In the genomic region with DNA sequence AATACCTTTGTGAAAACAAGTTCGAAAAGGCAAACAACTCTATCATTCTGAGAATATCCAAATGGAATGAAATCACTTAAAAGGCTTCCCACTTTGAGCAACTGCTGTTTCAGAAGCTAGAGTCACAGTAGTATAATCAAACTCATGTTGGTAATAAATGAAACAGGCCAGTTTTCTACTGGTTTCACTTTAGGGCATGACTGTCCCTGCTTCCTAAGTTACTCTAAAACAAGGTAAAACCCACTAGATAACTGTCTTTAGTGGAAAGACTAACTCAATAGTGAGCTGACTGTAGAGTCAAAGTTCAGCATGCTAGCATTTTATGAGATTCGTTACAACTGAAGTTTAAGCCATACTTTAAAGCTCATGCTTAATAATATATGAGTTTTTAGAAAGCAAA, we compare ENCODE assay signal across 20 cellular contexts. TPM values are rescaled to one million over a fixed set of nuclear protein-coding genes. Genes with fewer than 3 reads are reported as not detected.
DNase-seq lines count a peak whose midpoint lies in the region; ATAC-seq, FAIRE-seq and TF ChIP-seq lines count a peak whose summit lies in the region.
"Had no signal": no experiment of that assay in that cellular context is flagged by ENCODE, and none has a peak within 500 bp of the region (broad histone marks: within the 10 kb centered on the region; RNA-seq: fewer than 3 reads in every experiment).

No MANE protein-coding gene starts in this region.

- no peak overlapping the region for H3K4me2 ChIP-seq in HepG2 (ENCODE audit: low read depth, low read length)
- H3K4me2 ChIP-seq: A549 had no signal

- intact Hi-C loops in activated CD4-positive, alpha-beta memory T cell treated with anti-CD3 and anti-CD28 coated beads for 36 hours (cut with micrococcal nuclease) = loop anchor here (1.0 kb wide), 1 partner anchor 49 kb away; no protein-coding TSS in a partner anchor
- intact Hi-C loops in HepG2 (cut with micrococcal nuclease; ENCODE audit: unreplicated experiment) (no loop called here), right lobe of liver (cut with DNase I) (loop anchor here in 1 of 2 donors (5.0 kb wide), 1 partner anchor 47 kb away; the partner anchor contains the start of genes FKBP15 and SLC31A1)

- no peak for TF ChIP-seq RAD21 in liver (IDR thresholded peaks at IDR 0.05)
- no peak for TF ChIP-seq RAD21 in HepG2 (CRISPR knock-in tag; IDR thresholded peaks at IDR 0.05)

- no peak for DNase-seq in activated CD4-positive, alpha-beta memory T cell treated with anti-CD3 and anti-CD28 coated beads for 36 hours
- DNase-seq in activated CD4-positive, alpha-beta memory T cell treated with anti-CD3 and anti-CD28 coated beads, Interleukin-2, amount 10 ng/mL, durations not matched to agents 7 days and 5 days = no peak
- DNase-seq in HepG2 (ENCODE audit: low spot score) = no peak
- DNase-seq in right lobe of liver = no peak
- no peak for DNase-seq in SKM-1 (lab: John Stamatoyannopoulos, UW; ENCODE audit: unreplicated experiment)
- DNase-seq in NCI-H82 (lab: John Stamatoyannopoulos, UW) = no peak
- DNase-seq: C1 segment of cervical spinal cord, GF-D8, GOT3, KG1, NCI-H1436, NCI-H2029, NCI-H2171, NCI-H446 treated with DMSO at 0.1 percent for 48 hours, NCI-H748 treated with DMSO at 0.1 percent for 48 hours had no signal

- TF ChIP-seq CTCF in liver (IDR thresholded peaks at IDR 0.05; ENCODE audit: low read depth, low read length, missing input control) = no peak
- TF ChIP-seq CTCF in HepG2 (CRISPR knock-in tag; IDR thresholded peaks at IDR 0.05) = no peak
- no peak for TF ChIP-seq CTCF in right lobe of liver (IDR thresholded peaks at IDR 0.05)

- H3K9me3 Mint-ChIP-seq in activated CD4-positive, alpha-beta memory T cell treated with anti-CD3 and anti-CD28 coated beads for 36 hours = no peaks in the 10 kb centered on the region
- H3K9me3 Mint-ChIP-seq in activated CD4-positive, alpha-beta memory T cell treated with anti-CD3 and anti-CD28 coated beads, Interleukin-2, amount 10 ng/mL, durations not matched to agents 7 days and 5 days = no peaks in the 10 kb centered on the region

- peaks cover 7% of the 10 kb centered on the region for H3K79me2 ChIP-seq in HepG2 (ENCODE audit: insufficient read depth, low read length)

- H4K20me1 ChIP-seq in HepG2 (ENCODE audit: insufficient read depth, low read length) = no peaks in the 10 kb centered on the region; the same call in 1 of the 2 replicates

- no TSS peak for BruUV-seq in HepG2 (replicated peaks; lab: Mats Ljungman, UMichigan)

- H3K4me1 Mint-ChIP-seq in activated CD4-positive, alpha-beta memory T cell treated with anti-CD3 and anti-CD28 coated beads for 36 hours (ENCODE audit: low read depth) = peaks cover 32% of the 10 kb centered on the region
- peaks cover 21% of the 10 kb centered on the region for H3K4me1 Mint-ChIP-seq in activated CD4-positive, alpha-beta memory T cell treated with anti-CD3 and anti-CD28 coated beads, Interleukin-2, amount 10 ng/mL, durations not matched to agents 7 days and 5 days

- CTCF ChIA-PET in activated CD4-positive, alpha-beta memory T cell treated with anti-CD3 and anti-CD28 coated beads for 36 hours (lab: Charles Lee) = interaction anchor here (0.6 to 1.4 kb wide), 7 partner anchors 30 to 322 kb away, joined by 3 to 6 read pairs (median 3); partner anchors contain the start of genes FKBP15 and SLC31A1
- CTCF ChIA-PET in activated CD4-positive, alpha-beta memory T cell treated with anti-CD3 and anti-CD28 coated beads, Interleukin-2, amount 10 ng/mL, durations not matched to agents 7 days and 5 days (lab: Charles Lee) = interaction anchor here (1.2 kb wide), 1 partner anchor 132 kb away, joined by 3 read pairs; no protein-coding TSS in a partner anchor
- CTCF ChIA-PET in HepG2 (lab: Yijun Ruan, JAX; ENCODE audit: low intra/inter-chr PET ratio, low total read pairs) = no interaction called here

- H3K9ac ChIP-seq in liver (ENCODE audit: low read depth in 1 of 2, low read length in 2 of 2) (no peak overlapping the region), HepG2 (ENCODE audit: insufficient read depth, low read depth, low read length) (no peak overlapping the region)

- H3K27me3 ChIP-seq in liver (ENCODE audit: control insufficient read depth in 4 of 4, insufficient read depth in 4 of 4, low read length in 3 of 4) (no peaks in the 10 kb centered on the region), HepG2 (ENCODE audit: control insufficient read depth in 1 of 2, insufficient read depth in 2 of 2, low read length in 2 of 2) (no peaks in the 10 kb centered on the region), right lobe of liver (no peaks in the 10 kb centered on the region)

- H3K27ac ChIP-seq in liver (ENCODE audit: low read depth in 1 of 2, low read length in 2 of 2) = no peak overlapping the region
- H3K27ac ChIP-seq in HepG2 (ENCODE audit: extremely low read length, insufficient read depth, low read length) = no peak overlapping the region
- no peak overlapping the region for H3K27ac ChIP-seq in right lobe of liver
- H3K27ac ChIP-seq: A549 had no signal

- H3K27me3 Mint-ChIP-seq in activated CD4-positive, alpha-beta memory T cell treated with anti-CD3 and anti-CD28 coated beads for 36 hours = no peaks in the 10 kb centered on the region
- H3K27me3 Mint-ChIP-seq in activated CD4-positive, alpha-beta memory T cell treated with anti-CD3 and anti-CD28 coated beads, Interleukin-2, amount 10 ng/mL, durations not matched to agents 7 days and 5 days = no peaks in the 10 kb centered on the region

- no peak for TF ChIP-seq POLR2A in HepG2 (IDR thresholded peaks at IDR 0.05; ENCODE audit: insufficient read depth in 1 of 2, low read depth in 2 of 2, low read length in 2 of 2)
- TF ChIP-seq POLR2A in right lobe of liver (IDR thresholded peaks at IDR 0.05) = no peak

- POLR2A ChIA-PET in activated CD4-positive, alpha-beta memory T cell treated with anti-CD3 and anti-CD28 coated beads for 36 hours (lab: Charles Lee) = interaction anchor here (0.7 to 2.3 kb wide), 5 partner anchors 49 to 388 kb away, joined by 3 to 20 read pairs (median 3); partner anchors contain the start of genes FKBP15, POLE3 and SLC31A1
- POLR2A ChIA-PET in activated CD4-positive, alpha-beta memory T cell treated with anti-CD3 and anti-CD28 coated beads, Interleukin-2, amount 10 ng/mL, durations not matched to agents 7 days and 5 days (lab: Charles Lee) = interaction anchor here (1.0 kb wide), 1 partner anchor 49 kb away, joined by 3 read pairs; the partner anchor contains the start of gene FKBP15
- POLR2A ChIA-PET in HepG2 (lab: Yijun Ruan, JAX) = no interaction called here

- H3K36me3 Mint-ChIP-seq in activated CD4-positive, alpha-beta memory T cell treated with anti-CD3 and anti-CD28 coated beads for 36 hours = peaks cover 36% of the 10 kb centered on the region
- H3K36me3 Mint-ChIP-seq in activated CD4-positive, alpha-beta memory T cell treated with anti-CD3 and anti-CD28 coated beads, Interleukin-2, amount 10 ng/mL, durations not matched to agents 7 days and 5 days (ENCODE audit: low read depth) = peaks cover 49% of the 10 kb centered on the region

- TF ChIP-seq EP300 in HepG2 (IDR thresholded peaks at IDR 0.05; ENCODE audit: low read depth in 2 of 2, low read length in 2 of 2) (no peak), HepG2 (CRISPR knock-in tag; IDR thresholded peaks at IDR 0.05; ENCODE audit: borderline replicate concordance) (no peak)

- H3K4me1 ChIP-seq in liver (ENCODE audit: control insufficient read depth in 4 of 4, insufficient read depth in 4 of 4, low read length in 3 of 4) = peaks cover 0 to 17% (median 13%) of the 10 kb centered on the region in 4 donors
- H3K4me1 ChIP-seq in HepG2 (ENCODE audit: insufficient read depth, low read length) = peaks cover 10% of the 10 kb centered on the region
- peaks cover 0 to 19% (median 9%) of the 10 kb centered on the region in 4 donors for H3K4me1 ChIP-seq in right lobe of liver

- in situ Hi-C loops in HepG2 (cut with HindIII; ENCODE audit: extremely low pct_ligation_motif_present, low pct_unique_long_range_greater_than_20kb) = no loop called here

- peaks cover 14 to 36% (median 32%) of the 10 kb centered on the region in 4 donors for H3K36me3 ChIP-seq in liver (ENCODE audit: control insufficient read depth in 4 of 4, insufficient read depth in 3 of 4, low read depth in 1 of 4, low read length in 3 of 4)
- H3K36me3 ChIP-seq in HepG2 (replicated peaks in 1 of 2; ENCODE audit: control insufficient read depth in 1 of 2, insufficient read depth in 2 of 2, low read length in 2 of 2) = peaks cover 16 to 51% of the 10 kb centered on the region in 2 experiments
- peaks cover 0 to 64% (median 11%) of the 10 kb centered on the region in 4 donors for H3K36me3 ChIP-seq in right lobe of liver

- 62% methylated on average over 2 of the region's 2 CpGs for WGBS in liver
- 89% methylated on average over 2 of the region's 2 CpGs for WGBS in HepG2 (ENCODE audit: low lambda C conversion rate)
- WGBS in right lobe of liver (ENCODE audit: insufficient coverage, low coverage, low lambda C conversion rate, missing lambda C conversion rate) = 51% methylated on average over 2 of the region's 2 CpGs

- H3K27ac Mint-ChIP-seq in activated CD4-positive, alpha-beta memory T cell treated with anti-CD3 and anti-CD28 coated beads for 36 hours = peak overlapping the region; percentile 31
- no peak overlapping the region for H3K27ac Mint-ChIP-seq in activated CD4-positive, alpha-beta memory T cell treated with anti-CD3 and anti-CD28 coated beads, Interleukin-2, amount 10 ng/mL, durations not matched to agents 7 days and 5 days

- H2AFZ ChIP-seq in HepG2 (ENCODE audit: low read length) = no peak overlapping the region

- H3K4me3 ChIP-seq in liver (ENCODE audit: low read depth in 1 of 3, low read length in 3 of 3) = no peak overlapping the region
- no peak overlapping the region for H3K4me3 ChIP-seq in HepG2 (replicated peaks in 1 of 3; ENCODE audit: insufficient read depth in 1 of 3, low read depth in 2 of 3, low read length in 3 of 3)
- no peak overlapping the region for H3K4me3 ChIP-seq in right lobe of liver
- H3K4me3 ChIP-seq: A549 had no signal

- no peak overlapping the region for H3K4me3 Mint-ChIP-seq in activated CD4-positive, alpha-beta memory T cell treated with anti-CD3 and anti-CD28 coated beads for 36 hours
- no peak overlapping the region for H3K4me3 Mint-ChIP-seq in activated CD4-positive, alpha-beta memory T cell treated with anti-CD3 and anti-CD28 coated beads, Interleukin-2, amount 10 ng/mL, durations not matched to agents 7 days and 5 days

- H3K9me3 ChIP-seq in liver (ENCODE audit: control insufficient read depth in 4 of 4, low read length in 3 of 4) (no peaks in the 10 kb centered on the region), HepG2 (ENCODE audit: low read length) (no peaks in the 10 kb centered on the region), right lobe of liver (no peaks in the 10 kb centered on the region)
- H3K9me3 ChIP-seq: A549 had no signal

- ATAC-seq in HepG2 (no peak), right lobe of liver (peak in 3 of 4 donors; percentile 28 to 38 (median 31)), HG03139 (IDR thresholded peaks at IDR 0.05; ENCODE audit: unreplicated experiment) (no peak)
- ATAC-seq: A549 had no signal

- FAIRE-seq in HepG2 (lab: Jason Lieb, UNC) = no peak
- FAIRE-seq: A549, GM12892 had no signal

RNA-seq across cellular contexts. Expression of gene CDC26, which starts 6.0 kb away (rescaled TPM):
- 10 to 100 TPM; 49.8 to 50.9 TPM for total RNA-seq in activated CD4-positive, alpha-beta memory T cell treated with anti-CD3 and anti-CD28 coated beads for 36 hours
- 10 to 100 TPM; 34.3 to 38.5 TPM for total RNA-seq in activated CD4-positive, alpha-beta memory T cell treated with anti-CD3 and anti-CD28 coated beads, Interleukin-2, amount 10 ng/mL, durations not matched to agents 7 days and 5 days
- total RNA-seq in liver = 10 to 100 TPM; 12.5 to 16.7 TPM
- polyA plus RNA-seq in liver = 10 to 100 TPM; 25.9 to 38.9 TPM
- total RNA-seq in HepG2 (2016; rRNA removed; fragmentation: Illumina TruSeq; extraction: Trizol) = 57.9 and 66.0 TPM in 2 replicates
- 64.4 and 64.9 TPM in 2 replicates for total RNA-seq in HepG2 (2016; cell fraction: cytosol; rRNA removed; fragmentation: Illumina TruSeq; extraction: Trizol; ENCODE audit: low read depth)
- total RNA-seq in HepG2 (2016; cell fraction: insoluble cytoplasmic fraction; rRNA removed; fragmentation: Illumina TruSeq; extraction: Trizol) = 53.6 and 69.9 TPM in 2 replicates
- total RNA-seq in HepG2 (2016; cell fraction: membrane; rRNA removed; fragmentation: Illumina TruSeq; extraction: Trizol) = 78.0 and 88.8 TPM in 2 replicates
- total RNA-seq in HepG2 (2016; cell fraction: nucleus; rRNA removed; fragmentation: Illumina TruSeq; extraction: Trizol) = 17.0 and 19.2 TPM in 2 replicates
- polyA plus RNA-seq in HepG2 (2011; rRNA removed) = 20.2 and 26.6 TPM in 2 replicates
- 11.5 and 18.2 TPM in 2 replicates for polyA plus RNA-seq in HepG2 (2011; cell fraction: cytosol; rRNA removed)
- polyA plus RNA-seq in HepG2 (2011; cell fraction: nucleus; rRNA removed) = 4.6 and 8.4 TPM in 2 replicates
- polyA plus RNA-seq in HepG2 (2012) = 26.6 and 34.8 TPM in 2 replicates
- polyA plus RNA-seq in HepG2 (2016; cell fraction: cytosol; fragmentation: Illumina TruSeq; extraction: Trizol; ENCODE audit: low read depth) = 68.5 and 88.0 TPM in 2 replicates
- polyA plus RNA-seq in HepG2 (2016; cell fraction: insoluble cytoplasmic fraction; fragmentation: Illumina TruSeq; extraction: Trizol; ENCODE audit: low read depth) = 70.2 and 81.1 TPM in 2 replicates
- 72.0 and 84.6 TPM in 2 replicates for polyA plus RNA-seq in HepG2 (2016; cell fraction: membrane; fragmentation: Illumina TruSeq; extraction: Trizol; ENCODE audit: low read depth)
- 35.6 and 37.3 TPM in 2 replicates for polyA plus RNA-seq in HepG2 (2016; cell fraction: nucleus; fragmentation: Illumina TruSeq; extraction: Trizol; ENCODE audit: insufficient read depth, low read depth)
- polyA minus RNA-seq in HepG2 (2011; rRNA and poly(A)+ RNA removed; ENCODE audit: low replicate concordance) = 1.8 and 6.6 TPM in 2 replicates
- polyA minus RNA-seq in HepG2 (2011; cell fraction: cytosol; rRNA and poly(A)+ RNA removed) = 6.4 and 6.8 TPM in 2 replicates
- 6.2 and 6.6 TPM in 2 replicates for polyA minus RNA-seq in HepG2 (2011; cell fraction: nucleus; rRNA and poly(A)+ RNA removed)
- 10 to 100 TPM; 16.0 to 21.7 (median 18.5) TPM for total RNA-seq in right lobe of liver

RNA-seq across cellular contexts. Expression of gene PRPF4, which starts 6.1 kb away (rescaled TPM):
- 10 to 100 TPM; 47.6 to 48.7 TPM for total RNA-seq in activated CD4-positive, alpha-beta memory T cell treated with anti-CD3 and anti-CD28 coated beads for 36 hours
- total RNA-seq in activated CD4-positive, alpha-beta memory T cell treated with anti-CD3 and anti-CD28 coated beads, Interleukin-2, amount 10 ng/mL, durations not matched to agents 7 days and 5 days = 10 to 100 TPM; 27.7 to 28.2 TPM
- total RNA-seq in liver = 10 to 100 TPM; 11.6 to 11.9 TPM
- polyA plus RNA-seq in liver = 1 to 10 TPM; 5.0 to 9.3 TPM
- 49.0 and 64.9 TPM in 2 replicates for total RNA-seq in HepG2 (2016; rRNA removed; fragmentation: Illumina TruSeq; extraction: Trizol)
- 8.0 and 8.5 TPM in 2 replicates for total RNA-seq in HepG2 (2016; cell fraction: cytosol; rRNA removed; fragmentation: Illumina TruSeq; extraction: Trizol; ENCODE audit: low read depth)
- 46.7 and 66.8 TPM in 2 replicates for total RNA-seq in HepG2 (2016; cell fraction: insoluble cytoplasmic fraction; rRNA removed; fragmentation: Illumina TruSeq; extraction: Trizol)
- total RNA-seq in HepG2 (2016; cell fraction: membrane; rRNA removed; fragmentation: Illumina TruSeq; extraction: Trizol) = 22.5 and 24.5 TPM in 2 replicates
- total RNA-seq in HepG2 (2016; cell fraction: nucleus; rRNA removed; fragmentation: Illumina TruSeq; extraction: Trizol) = 19.4 and 23.0 TPM in 2 replicates
- 10.3 and 11.1 TPM in 2 replicates for polyA plus RNA-seq in HepG2 (2011; rRNA removed)
- polyA plus RNA-seq in HepG2 (2011; cell fraction: cytosol; rRNA removed) = 10.7 and 12.9 TPM in 2 replicates
- polyA plus RNA-seq in HepG2 (2011; cell fraction: nucleus; rRNA removed) = 6.0 and 8.7 TPM in 2 replicates
- 17.9 and 20.6 TPM in 2 replicates for polyA plus RNA-seq in HepG2 (2012)
- polyA plus RNA-seq in HepG2 (2016; cell fraction: cytosol; fragmentation: Illumina TruSeq; extraction: Trizol; ENCODE audit: low read depth) = 3.8 and 4.4 TPM in 2 replicates
- 55.6 and 56.7 TPM in 2 replicates for polyA plus RNA-seq in HepG2 (2016; cell fraction: insoluble cytoplasmic fraction; fragmentation: Illumina TruSeq; extraction: Trizol; ENCODE audit: low read depth)
- 11.3 and 13.5 TPM in 2 replicates for polyA plus RNA-seq in HepG2 (2016; cell fraction: membrane; fragmentation: Illumina TruSeq; extraction: Trizol; ENCODE audit: low read depth)
- 27.1 and 29.6 TPM in 2 replicates for polyA plus RNA-seq in HepG2 (2016; cell fraction: nucleus; fragmentation: Illumina TruSeq; extraction: Trizol; ENCODE audit: insufficient read depth, low read depth)
- polyA minus RNA-seq in HepG2 (2011; rRNA and poly(A)+ RNA removed; ENCODE audit: low replicate concordance) = 10.5 and 29.0 TPM in 2 replicates
- polyA minus RNA-seq in HepG2 (2011; cell fraction: cytosol; rRNA and poly(A)+ RNA removed) = 9.0 and 11.3 TPM in 2 replicates
- 6.8 and 10.8 TPM in 2 replicates for polyA minus RNA-seq in HepG2 (2011; cell fraction: nucleus; rRNA and poly(A)+ RNA removed)
- total RNA-seq in right lobe of liver = 10 to 100 TPM in 3 of 6 experiments, 1 to 10 TPM in 3; 6.9 to 13.0 (median 10.1) TPM

RNA-seq across cellular contexts. Expression of gene RNF183, which starts 33.8 kb away (rescaled TPM):
- total RNA-seq in activated CD4-positive, alpha-beta memory T cell treated with anti-CD3 and anti-CD28 coated beads for 36 hours = under 1 TPM; 0.36 to 0.39 TPM
- total RNA-seq in activated CD4-positive, alpha-beta memory T cell treated with anti-CD3 and anti-CD28 coated beads, Interleukin-2, amount 10 ng/mL, durations not matched to agents 7 days and 5 days = under 1 TPM; 0.23 to 0.40 TPM
- total RNA-seq in liver (not detected), HepG2 (2016; rRNA removed; fragmentation: Illumina TruSeq; extraction: Trizol) (0.13 TPM in 1 of 2 replicates, not detected in the other), right lobe of liver (under 1 TPM in 1 of 6 experiments, not detected in 5; 0.27 TPM)
- polyA plus RNA-seq in liver (under 1 TPM in 1 of 2 donors, not detected in 1; 0.07 TPM), HepG2 (2011; rRNA removed) (6.5 and 7.3 TPM in 2 replicates)
- total RNA-seq in HepG2 (2016; cell fraction: cytosol; rRNA removed; fragmentation: Illumina TruSeq; extraction: Trizol; ENCODE audit: low read depth) = not detected in 2 replicates
- 0.13 TPM in 1 of 2 replicates, not detected in the other for total RNA-seq in HepG2 (2016; cell fraction: insoluble cytoplasmic fraction; rRNA removed; fragmentation: Illumina TruSeq; extraction: Trizol)
- not detected in 2 replicates for total RNA-seq in HepG2 (2016; cell fraction: membrane; rRNA removed; fragmentation: Illumina TruSeq; extraction: Trizol)
- 0.68 TPM in 1 of 2 replicates, not detected in the other for total RNA-seq in HepG2 (2016; cell fraction: nucleus; rRNA removed; fragmentation: Illumina TruSeq; extraction: Trizol)
- 3.8 and 4.0 TPM in 2 replicates for polyA plus RNA-seq in HepG2 (2011; cell fraction: cytosol; rRNA removed)
- polyA plus RNA-seq in HepG2 (2011; cell fraction: nucleus; rRNA removed) = 31.3 and 36.2 TPM in 2 replicates
- 1.6 and 2.1 TPM in 2 replicates for polyA plus RNA-seq in HepG2 (2012)
- polyA plus RNA-seq in HepG2 (2016; cell fraction: cytosol; fragmentation: Illumina TruSeq; extraction: Trizol; ENCODE audit: low read depth) = not detected in 2 replicates
- polyA plus RNA-seq in HepG2 (2016; cell fraction: insoluble cytoplasmic fraction; fragmentation: Illumina TruSeq; extraction: Trizol; ENCODE audit: low read depth) = not detected in 2 replicates
- polyA plus RNA-seq in HepG2 (2016; cell fraction: membrane; fragmentation: Illumina TruSeq; extraction: Trizol; ENCODE audit: low read depth) = not detected in 2 replicates
- polyA plus RNA-seq in HepG2 (2016; cell fraction: nucleus; fragmentation: Illumina TruSeq; extraction: Trizol; ENCODE audit: insufficient read depth, low read depth) = 0.61 and 0.64 TPM in 2 replicates
- polyA minus RNA-seq in HepG2 (2011; rRNA and poly(A)+ RNA removed; ENCODE audit: low replicate concordance) = 0.21 and 3.4 TPM in 2 replicates
- polyA minus RNA-seq in HepG2 (2011; cell fraction: cytosol; rRNA and poly(A)+ RNA removed) = 1.2 and 1.3 TPM in 2 replicates
- polyA minus RNA-seq in HepG2 (2011; cell fraction: nucleus; rRNA and poly(A)+ RNA removed) = 1.9 and 3.5 TPM in 2 replicates
- total RNA-seq: Daoy had no signal

RNA-seq across cellular contexts. Expression of gene SLC31A1, which starts 48.0 kb away (rescaled TPM):
- total RNA-seq in activated CD4-positive, alpha-beta memory T cell treated with anti-CD3 and anti-CD28 coated beads for 36 hours = 10 to 100 TPM; 12.1 to 12.5 TPM
- 10 to 100 TPM in 1 of 2 experiments, 1 to 10 TPM in 1; 9.2 to 10.0 TPM for total RNA-seq in activated CD4-positive, alpha-beta memory T cell treated with anti-CD3 and anti-CD28 coated beads, Interleukin-2, amount 10 ng/mL, durations not matched to agents 7 days and 5 days
- total RNA-seq in liver = 10 to 100 TPM; 26.6 to 96.2 TPM
- polyA plus RNA-seq in liver = 10 to 100 TPM; 40.1 to 49.8 TPM
- 45.9 and 70.0 TPM in 2 replicates for total RNA-seq in HepG2 (2016; rRNA removed; fragmentation: Illumina TruSeq; extraction: Trizol)
- 7.1 and 7.4 TPM in 2 replicates for total RNA-seq in HepG2 (2016; cell fraction: cytosol; rRNA removed; fragmentation: Illumina TruSeq; extraction: Trizol; ENCODE audit: low read depth)
- total RNA-seq in HepG2 (2016; cell fraction: insoluble cytoplasmic fraction; rRNA removed; fragmentation: Illumina TruSeq; extraction: Trizol) = 48.2 and 69.3 TPM in 2 replicates
- total RNA-seq in HepG2 (2016; cell fraction: membrane; rRNA removed; fragmentation: Illumina TruSeq; extraction: Trizol) = 23.8 and 25.3 TPM in 2 replicates
- 54.0 and 61.5 TPM in 2 replicates for total RNA-seq in HepG2 (2016; cell fraction: nucleus; rRNA removed; fragmentation: Illumina TruSeq; extraction: Trizol)
- polyA plus RNA-seq in HepG2 (2011; rRNA removed) = 51.3 and 62.9 TPM in 2 replicates
- polyA plus RNA-seq in HepG2 (2011; cell fraction: cytosol; rRNA removed) = 44.6 and 59.9 TPM in 2 replicates
- polyA plus RNA-seq in HepG2 (2011; cell fraction: nucleus; rRNA removed) = 10.5 and 11.9 TPM in 2 replicates
- 69.2 and 75.5 TPM in 2 replicates for polyA plus RNA-seq in HepG2 (2012)
- 5.7 TPM in 2 replicates for polyA plus RNA-seq in HepG2 (2016; cell fraction: cytosol; fragmentation: Illumina TruSeq; extraction: Trizol; ENCODE audit: low read depth)
- 37.4 and 41.3 TPM in 2 replicates for polyA plus RNA-seq in HepG2 (2016; cell fraction: insoluble cytoplasmic fraction; fragmentation: Illumina TruSeq; extraction: Trizol; ENCODE audit: low read depth)
- 10.6 and 10.8 TPM in 2 replicates for polyA plus RNA-seq in HepG2 (2016; cell fraction: membrane; fragmentation: Illumina TruSeq; extraction: Trizol; ENCODE audit: low read depth)
- polyA plus RNA-seq in HepG2 (2016; cell fraction: nucleus; fragmentation: Illumina TruSeq; extraction: Trizol; ENCODE audit: insufficient read depth, low read depth) = 58.2 and 58.6 TPM in 2 replicates
- 30.4 and 51.6 TPM in 2 replicates for polyA minus RNA-seq in HepG2 (2011; rRNA and poly(A)+ RNA removed; ENCODE audit: low replicate concordance)
- polyA minus RNA-seq in HepG2 (2011; cell fraction: cytosol; rRNA and poly(A)+ RNA removed) = 38.5 and 48.4 TPM in 2 replicates
- 28.3 and 33.1 TPM in 2 replicates for polyA minus RNA-seq in HepG2 (2011; cell fraction: nucleus; rRNA and poly(A)+ RNA removed)
- 10 to 100 TPM; 48.0 to 92.6 (median 71.5) TPM for total RNA-seq in right lobe of liver

RNA-seq across cellular contexts. Expression of gene FKBP15, which starts 48.3 kb away (rescaled TPM):
- 10 to 100 TPM; 25.8 to 27.7 TPM for total RNA-seq in activated CD4-positive, alpha-beta memory T cell treated with anti-CD3 and anti-CD28 coated beads for 36 hours
- total RNA-seq in activated CD4-positive, alpha-beta memory T cell treated with anti-CD3 and anti-CD28 coated beads, Interleukin-2, amount 10 ng/mL, durations not matched to agents 7 days and 5 days = 10 to 100 TPM; 34.9 to 38.2 TPM
- total RNA-seq in liver = 10 to 100 TPM; 16.8 to 18.2 TPM
- 1 to 10 TPM; 6.2 to 9.1 TPM for polyA plus RNA-seq in liver
- total RNA-seq in HepG2 (2016; rRNA removed; fragmentation: Illumina TruSeq; extraction: Trizol) = 11.8 and 12.3 TPM in 2 replicates
- total RNA-seq in HepG2 (2016; cell fraction: cytosol; rRNA removed; fragmentation: Illumina TruSeq; extraction: Trizol; ENCODE audit: low read depth) = 1.6 and 2.1 TPM in 2 replicates
- total RNA-seq in HepG2 (2016; cell fraction: insoluble cytoplasmic fraction; rRNA removed; fragmentation: Illumina TruSeq; extraction: Trizol) = 11.1 and 11.2 TPM in 2 replicates
- total RNA-seq in HepG2 (2016; cell fraction: membrane; rRNA removed; fragmentation: Illumina TruSeq; extraction: Trizol) = 2.8 and 3.5 TPM in 2 replicates
- total RNA-seq in HepG2 (2016; cell fraction: nucleus; rRNA removed; fragmentation: Illumina TruSeq; extraction: Trizol) = 17.2 and 17.6 TPM in 2 replicates
- polyA plus RNA-seq in HepG2 (2011; rRNA removed) = 18.6 and 23.4 TPM in 2 replicates
- polyA plus RNA-seq in HepG2 (2011; cell fraction: cytosol; rRNA removed) = 8.3 and 8.9 TPM in 2 replicates
- polyA plus RNA-seq in HepG2 (2011; cell fraction: nucleus; rRNA removed) = 26.9 and 27.4 TPM in 2 replicates
- 7.2 and 7.5 TPM in 2 replicates for polyA plus RNA-seq in HepG2 (2012)
- 0.44 and 0.62 TPM in 2 replicates for polyA plus RNA-seq in HepG2 (2016; cell fraction: cytosol; fragmentation: Illumina TruSeq; extraction: Trizol; ENCODE audit: low read depth)
- 10.7 and 10.8 TPM in 2 replicates for polyA plus RNA-seq in HepG2 (2016; cell fraction: insoluble cytoplasmic fraction; fragmentation: Illumina TruSeq; extraction: Trizol; ENCODE audit: low read depth)
- polyA plus RNA-seq in HepG2 (2016; cell fraction: membrane; fragmentation: Illumina TruSeq; extraction: Trizol; ENCODE audit: low read depth) = 1.1 and 1.2 TPM in 2 replicates
- polyA plus RNA-seq in HepG2 (2016; cell fraction: nucleus; fragmentation: Illumina TruSeq; extraction: Trizol; ENCODE audit: insufficient read depth, low read depth) = 19.2 and 19.7 TPM in 2 replicates
- polyA minus RNA-seq in HepG2 (2011; rRNA and poly(A)+ RNA removed; ENCODE audit: low replicate concordance) = 78.1 and 115 TPM in 2 replicates
- polyA minus RNA-seq in HepG2 (2011; cell fraction: cytosol; rRNA and poly(A)+ RNA removed) = 9.3 and 13.0 TPM in 2 replicates
- 46.9 and 55.0 TPM in 2 replicates for polyA minus RNA-seq in HepG2 (2011; cell fraction: nucleus; rRNA and poly(A)+ RNA removed)
- 10 to 100 TPM; 11.1 to 17.2 (median 12.8) TPM for total RNA-seq in right lobe of liver

Comparison
In these comparisons a context has a peak if more than half of its experiments do, and no peak if none do; other contexts are left out.
1. ATAC-seq: peak in right lobe of liver (3 of 4); none in HepG2 (single experiment) and HG03139 (single experiment).